8 cellular contexts compared by ENCODE assay signal in genomic region chr1:78617615-78618026, GRCh38. TPM values are rescaled to one million over a fixed set of nuclear protein-coding genes. Genes with fewer than 3 reads are reported as not detected.
DNase-seq lines count a peak whose midpoint lies in the region; ATAC-seq and TF ChIP-seq lines count a peak whose summit lies in the region.

No MANE protein-coding gene starts in this region.

- H4K91ac ChIP-seq in trophoblast cell (ENCODE audit: low read depth, low read length), result no peak overlapping the region

- peaks cover 3% of the 10 kb centered on the region for H3K36me3 Mint-ChIP-seq in activated naive CD4-positive, alpha-beta T cell treated with anti-CD3 and anti-CD28 coated beads, Interleukin-2, amount 10 ng/mL, durations not matched to agents 7 days and 5 days

- H3K27me3 ChIP-seq in GM23248 (replicated peaks; ENCODE audit: insufficient read depth) (no peaks in the 10 kb centered on the region), trophoblast cell (ENCODE audit: insufficient read depth, low read length) (no peaks in the 10 kb centered on the region)

- 41 to 47% methylated on average over 7 of the region's 7 CpGs for WGBS in GM23248 (ENCODE audit: low coverage in 1 of 2, low lambda C conversion rate in 2 of 2, missing lambda C conversion rate in 2 of 2), 2 experiments
- no CpG with 5 or more reads among the region's 7 CpGs for WGBS in trophoblast cell (ENCODE audit: extremely low coverage, insufficient coverage, insufficient read length)

- H3K4me2 ChIP-seq in GM23248 (ENCODE audit: unreplicated experiment), result no peak overlapping the region
- H3K4me2 ChIP-seq in trophoblast cell (ENCODE audit: low read length), result no peak overlapping the region

- no peak overlapping the region for H4K12ac ChIP-seq in trophoblast cell (ENCODE audit: low read depth, low read length)

- CTCF ChIA-PET in activated naive CD4-positive, alpha-beta T cell treated with anti-CD3 and anti-CD28 coated beads, Interleukin-2, amount 10 ng/mL, durations not matched to agents 7 days and 5 days (lab: Charles Lee), result interaction anchor here (0.6 to 2.2 kb wide), 12 partner anchors 9 to 476 kb away, joined by 3 to 30 read pairs (median 4); partner anchors contain the start of gene IFI44

- no peaks in the 10 kb centered on the region for H3K9me3 ChIP-seq in GM23248 (ENCODE audit: low read depth)
- no peaks in the 10 kb centered on the region for H3K9me3 ChIP-seq in trophoblast cell (ENCODE audit: insufficient read depth, low read depth, low read length)

- no peak overlapping the region for H2BK5ac ChIP-seq in trophoblast cell (ENCODE audit: low read depth, low read length, poor library complexity)

- H3K27ac ChIP-seq in GM23248 (no peak overlapping the region), trophoblast cell (ENCODE audit: low read depth, low read length) (no peak overlapping the region)

- H3F3A ChIP-seq in GM23248 (ENCODE audit: insufficient read depth), result peaks cover 24% of the 10 kb centered on the region

- no peak overlapping the region for H4K8ac ChIP-seq in trophoblast cell (ENCODE audit: low read depth, low read length)

- no peak overlapping the region for H2AK5ac ChIP-seq in trophoblast cell (ENCODE audit: low read length)

- ATAC-seq in HG02840 (IDR thresholded peaks at IDR 0.05; ENCODE audit: low FRiP score, unreplicated experiment), result no peak

- H2BK120ac ChIP-seq in trophoblast cell (ENCODE audit: insufficient read depth, low read length, poor library complexity), result no peak overlapping the region

- H3K9ac ChIP-seq in GM23248 (no peak overlapping the region), trophoblast cell (ENCODE audit: low read length) (no peak overlapping the region)

- no peaks in the 10 kb centered on the region for H3K9me2 ChIP-seq in GM23248 (ENCODE audit: insufficient read depth)

- no peak overlapping the region for H3K4ac ChIP-seq in trophoblast cell (ENCODE audit: low read depth, low read length)

- DNase-seq in GDM1 (lab: John Stamatoyannopoulos, UW) (peak; percentile 69), GM23248 (peak; percentile 93), SHP77 treated with DMSO at 0.1 percent for 48 hours (lab: John Stamatoyannopoulos, UW) (peak; percentile 33), glomerular endothelial cell (ENCODE audit: extremely low read depth, low read depth, low spot score) (peak; percentile 57), trophoblast cell (peak; percentile 31 to 93)
- peak; percentile 65 for DNase-seq in activated naive CD4-positive, alpha-beta T cell treated with anti-CD3 and anti-CD28 coated beads, Interleukin-2, amount 10 ng/mL, durations not matched to agents 7 days and 5 days

- H2BK12ac ChIP-seq in trophoblast cell (ENCODE audit: low read length), result no peak overlapping the region

- TF ChIP-seq CTCF in LNCAP (IDR thresholded peaks at IDR 0.05), result peak; percentile 79

- no peak overlapping the region for H3K18ac ChIP-seq in trophoblast cell (ENCODE audit: low read length)

- H3K27me3 Mint-ChIP-seq in activated naive CD4-positive, alpha-beta T cell treated with anti-CD3 and anti-CD28 coated beads, Interleukin-2, amount 10 ng/mL, durations not matched to agents 7 days and 5 days, result peaks cover 7% of the 10 kb centered on the region

- in situ Hi-C loops in GM23248 (cut with MboI), result no loop called here

- H3K4me3 Mint-ChIP-seq in activated naive CD4-positive, alpha-beta T cell treated with anti-CD3 and anti-CD28 coated beads, Interleukin-2, amount 10 ng/mL, durations not matched to agents 7 days and 5 days, result no peak overlapping the region

- no peaks in the 10 kb centered on the region for H3K79me1 ChIP-seq in trophoblast cell (ENCODE audit: low read length)

- H3K4me3 ChIP-seq in GM23248 (no peak overlapping the region), trophoblast cell (ENCODE audit: low read depth, low read length) (no peak overlapping the region)

- H2AFZ ChIP-seq in GM23248 (no peak overlapping the region), trophoblast cell (ENCODE audit: insufficient read depth, low read length, poor library complexity) (no peak overlapping the region)

- H3K9me3 Mint-ChIP-seq in activated naive CD4-positive, alpha-beta T cell treated with anti-CD3 and anti-CD28 coated beads, Interleukin-2, amount 10 ng/mL, durations not matched to agents 7 days and 5 days, result no peaks in the 10 kb centered on the region

- H3K79me2 ChIP-seq in GM23248 (ENCODE audit: insufficient read depth) (no peaks in the 10 kb centered on the region), trophoblast cell (ENCODE audit: control insufficient read depth, insufficient read depth, low read length, poor library complexity) (no peaks in the 10 kb centered on the region)

- H4K20me1 ChIP-seq in GM23248 (ENCODE audit: insufficient read depth), result no peaks in the 10 kb centered on the region

- peaks cover 38% of the 10 kb centered on the region for H3K4me1 Mint-ChIP-seq in activated naive CD4-positive, alpha-beta T cell treated with anti-CD3 and anti-CD28 coated beads, Interleukin-2, amount 10 ng/mL, durations not matched to agents 7 days and 5 days

- no peaks in the 10 kb centered on the region for H3K36me3 ChIP-seq in GM23248 (ENCODE audit: low read depth)
- no peaks in the 10 kb centered on the region for H3K36me3 ChIP-seq in trophoblast cell (ENCODE audit: control insufficient read depth in 1 of 2, insufficient read depth in 2 of 2, low read length in 2 of 2)

- H3K14ac ChIP-seq in trophoblast cell (ENCODE audit: low read length), result no peak overlapping the region

- no peak overlapping the region for H3K23ac ChIP-seq in trophoblast cell (ENCODE audit: low read length)

- peaks cover 25% of the 10 kb centered on the region for H3K4me1 ChIP-seq in GM23248 (ENCODE audit: insufficient read depth)
- no peaks in the 10 kb centered on the region for H3K4me1 ChIP-seq in trophoblast cell (ENCODE audit: control insufficient read depth in 1 of 2, insufficient read depth in 2 of 2, low read length in 2 of 2)

- no peak overlapping the region for H3K27ac Mint-ChIP-seq in activated naive CD4-positive, alpha-beta T cell treated with anti-CD3 and anti-CD28 coated beads, Interleukin-2, amount 10 ng/mL, durations not matched to agents 7 days and 5 days

RNA-seq across cellular contexts. Expression of gene IFI44L, which starts 2.6 kb away (rescaled TPM):
- not detected in 2 replicates for total RNA-seq in GM23248 (2014; rRNA removed; shearing (Covaris generic))
- polyA plus RNA-seq in GM23248 (2016; fragmentation: Nextera tagmentation; extraction: Ambion mirVana), result 0.23 and 0.47 TPM in 2 replicates
- total RNA-seq in glomerular endothelial cell, result 2.8 and 41.5 TPM in 2 replicates
- polyA plus RNA-seq in trophoblast cell (2013), result not detected in 2 replicates

RNA-seq across cellular contexts. Expression of gene IFI44, which starts 32.0 kb away (rescaled TPM):
- 3.7 and 4.3 TPM in 2 replicates for total RNA-seq in GM23248 (2014; rRNA removed; shearing (Covaris generic))
- polyA plus RNA-seq in GM23248 (2016; fragmentation: Nextera tagmentation; extraction: Ambion mirVana), result 0.86 and 1.3 TPM in 2 replicates
- 8.2 and 35.1 TPM in 2 replicates for total RNA-seq in glomerular endothelial cell
- polyA plus RNA-seq in trophoblast cell (2013), result not detected in 2 replicates

Comparison
In these comparisons a context has a peak if more than half of its experiments do, and no peak if none do; other contexts are left out.
1. DNase-seq: peak in every context shown above with its lines; median percentile 93 in GM23248; 69 in GDM1; 65 in activated naive CD4-positive, alpha-beta T cell treated with anti-CD3 and anti-CD28 coated beads, Interleukin-2, amount 10 ng/mL, durations not matched to agents 7 days and 5 days; 62 in trophoblast cell; 57 in glomerular endothelial cell; 33 in SHP77 treated with DMSO at 0.1 percent for 48 hours.